ENCODE assay signal across 1 cellular context in genomic region chrX:72128881-72129280, GRCh38.
TF ChIP-seq lines count a peak whose summit lies in the region.

No MANE protein-coding gene starts in this region.

TF ChIP-seq in K562, 482 proteins besides CTCF, POLR2A, EP300 and RAD21 (continued from another document):
- TF ChIP-seq, protein P1, sequence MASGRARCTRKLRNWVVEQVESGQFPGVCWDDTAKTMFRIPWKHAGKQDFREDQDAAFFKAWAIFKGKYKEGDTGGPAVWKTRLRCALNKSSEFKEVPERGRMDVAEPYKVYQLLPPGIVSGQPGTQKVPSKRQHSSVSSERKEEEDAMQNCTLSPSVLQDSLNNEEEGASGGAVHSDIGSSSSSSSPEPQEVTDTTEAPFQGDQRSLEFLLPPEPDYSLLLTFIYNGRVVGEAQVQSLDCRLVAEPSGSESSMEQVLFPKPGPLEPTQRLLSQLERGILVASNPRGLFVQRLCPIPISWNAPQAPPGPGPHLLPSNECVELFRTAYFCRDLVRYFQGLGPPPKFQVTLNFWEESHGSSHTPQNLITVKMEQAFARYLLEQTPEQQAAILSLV (tag; IDR thresholded peaks at IDR 0.05), result no peak
- TF ChIP-seq ZNF224 (CRISPR knock-in tag; IDR thresholded peaks at IDR 0.05), result no peak
- no peak for TF ChIP-seq ZNF311 (CRISPR knock-in tag; IDR thresholded peaks at IDR 0.05)
- TF ChIP-seq SIRT6 (IDR thresholded peaks at IDR 0.05; ENCODE audit: low read depth, low read length), result no peak
- no peak for TF ChIP-seq IRF1 (CRISPR knock-in tag; IDR thresholded peaks at IDR 0.05; ENCODE audit: borderline replicate concordance)
- no peak for TF ChIP-seq ZBTB7A (IDR thresholded peaks at IDR 0.05; ENCODE audit: borderline replicate concordance, control insufficient read depth, low read depth, low read length)
- no peak for TF ChIP-seq PKNOX1 (IDR thresholded peaks at IDR 0.05)
- TF ChIP-seq, protein P2, sequence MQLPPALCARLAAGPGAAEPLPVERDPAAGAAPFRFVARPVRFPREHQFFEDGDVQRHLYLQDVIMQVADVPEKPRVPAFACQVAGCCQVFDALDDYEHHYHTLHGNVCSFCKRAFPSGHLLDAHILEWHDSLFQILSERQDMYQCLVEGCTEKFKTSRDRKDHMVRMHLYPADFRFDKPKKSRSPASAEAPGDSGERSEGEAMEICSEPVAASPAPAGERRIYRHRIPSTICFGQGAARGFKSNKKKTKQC (CRISPR knock-in tag; IDR thresholded peaks at IDR 0.05), result no peak
TF ChIP-seq in K562: peak in this region for 0.
